ENCODE assay signal across 12 cellular contexts in the genomic region with DNA sequence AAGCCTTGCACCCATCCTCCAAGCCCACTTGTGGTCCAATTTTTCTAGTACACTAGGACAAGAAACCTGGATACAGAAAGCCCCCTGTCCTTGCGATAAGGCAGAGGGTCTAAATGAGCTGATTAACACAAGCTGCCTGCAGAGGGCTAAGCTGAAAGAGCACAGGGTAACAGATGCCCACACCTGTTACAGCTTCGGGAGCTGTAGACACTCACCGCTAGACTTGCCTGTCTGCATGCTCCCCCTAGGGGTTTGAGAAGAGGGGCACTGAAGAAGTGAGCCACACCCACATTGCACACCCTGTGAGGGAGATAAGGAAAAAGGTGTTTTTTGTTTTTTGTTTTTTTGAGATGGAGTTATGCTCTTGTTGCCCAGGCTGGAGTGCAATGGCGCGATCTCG.
DNase-seq lines count a peak whose midpoint lies in the region; ATAC-seq and TF ChIP-seq lines count a peak whose summit lies in the region.
"Had no signal": no experiment of that assay in that cellular context is flagged by ENCODE, and none has a peak within 500 bp of the region (broad histone marks: within the 10 kb centered on the region; RNA-seq: fewer than 3 reads in every experiment).

No MANE protein-coding gene starts in this region.

- H2BK15ac ChIP-seq in H9 (ENCODE audit: low read depth, low read length), result no peak overlapping the region

- H3K27ac ChIP-seq in DND-41 (ENCODE audit: low read length), result no peak overlapping the region
- no peak overlapping the region for H3K27ac ChIP-seq in H9 (ENCODE audit: insufficient read length, low read depth, low read length)
- H3K27ac ChIP-seq in upper lobe of left lung, result no peak overlapping the region
- H3K27ac ChIP-seq: left lung had no signal

- no peaks in the 10 kb centered on the region for H4K20me1 ChIP-seq in DND-41 (ENCODE audit: insufficient read depth, low read length)
- H4K20me1 ChIP-seq in H9 (ENCODE audit: control insufficient read depth, insufficient read depth, insufficient read length), result no peaks in the 10 kb centered on the region

- no peak overlapping the region for H4K5ac ChIP-seq in H9 (ENCODE audit: insufficient read length, low read depth, low read length)

- no peak for TF ChIP-seq EP300 in upper lobe of left lung (IDR thresholded peaks at IDR 0.05)

- no peak overlapping the region for H3K4me2 ChIP-seq in DND-41 (ENCODE audit: insufficient read depth, low read length)
- no peak overlapping the region for H3K4me2 ChIP-seq in H9 (ENCODE audit: insufficient read depth, insufficient read length, low read length)

- TF ChIP-seq POLR2A in upper lobe of left lung (IDR thresholded peaks at IDR 0.05), result no peak

- H2BK5ac ChIP-seq in H9 (ENCODE audit: insufficient read length, low read length), result no peak overlapping the region

- no peak overlapping the region for H3K4ac ChIP-seq in H9 (ENCODE audit: low read depth, low read length)

- no peak overlapping the region for H3K27ac Mint-ChIP-seq in H9

- no peak overlapping the region for H3T11ph ChIP-seq in H9 (ENCODE audit: low read length)

- H2BK120ac ChIP-seq in H9 (ENCODE audit: low read depth, low read length, poor library complexity, severe bottlenecking), result no peak overlapping the region

- WGBS in H9 (ENCODE audit: extremely low coverage, insufficient read length, low lambda C conversion rate), result no CpG with 5 or more reads among the region's 6 CpGs
- WGBS in upper lobe of left lung, 2 donors, result 62 to 73% methylated on average over 6 of the region's 6 CpGs

- no peaks in the 10 kb centered on the region; a peak in 1 of 7 replicates for H3K36me3 Mint-ChIP-seq in H9 (ENCODE audit: insufficient read depth in 1 of 3, low read depth in 3 of 3)

- H2AFZ ChIP-seq in DND-41 (ENCODE audit: low read depth, low read length) (no peak overlapping the region), H9 (ENCODE audit: low read length) (no peak overlapping the region)

- peak; percentile 26 for DNase-seq in DND-41
- DNase-seq in H9, result peak; percentile 79
- peak; percentile 49 for DNase-seq in NCI-H82 treated with DMSO at 0.1 percent for 48 hours (lab: John Stamatoyannopoulos, UW; ENCODE audit: unreplicated experiment)
- peak; percentile 50 for DNase-seq in iPS-NIHi11 (ENCODE audit: low spot score)
- no peak for DNase-seq in activated effector memory CD4-positive, alpha-beta T cell treated with anti-CD3 and anti-CD28 coated beads, Interleukin-2, amount 50 U/mL, for 16 hours
- DNase-seq in upper lobe of left lung, result no peak
- no peak for DNase-seq in activated CD4-positive, CD25-positive, alpha-beta regulatory T cell (lab: John Stamatoyannopoulos, UW)
- DNase-seq: cortex of kidney, KG1, left lung, T1000 had no signal

- no peaks in the 10 kb centered on the region for H3K79me1 ChIP-seq in H9 (ENCODE audit: insufficient read depth, low read depth, low read length, poor library complexity, severe bottlenecking)

- H2BK20ac ChIP-seq in H9 (ENCODE audit: low read depth, low read length, poor library complexity, severe bottlenecking), result no peak overlapping the region

- H4K8ac ChIP-seq in H9 (replicated peaks; ENCODE audit: insufficient read length, low read depth, low read length), result no peak overlapping the region

- H3K9me3 ChIP-seq in DND-41 (ENCODE audit: insufficient read depth, low read length, severe bottlenecking), result no peaks in the 10 kb centered on the region
- no peaks in the 10 kb centered on the region for H3K9me3 ChIP-seq in H9 (ENCODE audit: control insufficient read depth, low read depth, low read length)
- no peaks in the 10 kb centered on the region for H3K9me3 ChIP-seq in upper lobe of left lung
- H3K9me3 ChIP-seq: left lung had no signal

- H3K14ac ChIP-seq in H9 (ENCODE audit: insufficient read depth, low read length), result no peak overlapping the region

- H3K9ac ChIP-seq in DND-41 (ENCODE audit: low read depth, low read length) (no peak overlapping the region), H9 (ENCODE audit: extremely low read depth, insufficient read length, low read length) (no peak overlapping the region)

- H3K27me3 ChIP-seq in DND-41 (ENCODE audit: insufficient read depth, low read length, poor library complexity) (no peaks in the 10 kb centered on the region), H9 (ENCODE audit: insufficient read depth, low read length) (no peaks in the 10 kb centered on the region), upper lobe of left lung (no peaks in the 10 kb centered on the region)
- H3K27me3 ChIP-seq: left lung had no signal

- no peak overlapping the region for H4K91ac ChIP-seq in H9 (ENCODE audit: insufficient read length, low read depth, low read length)

- peak; percentile 75 for ATAC-seq in DND-41 (ENCODE audit: insufficient read depth, low read depth)
- ATAC-seq in HG03342 (IDR thresholded peaks at IDR 0.05; ENCODE audit: unreplicated experiment), result no peak
- ATAC-seq in upper lobe of left lung (ENCODE audit: low FRiP score in 2 of 2), result no peak
- ATAC-seq: left lung had no signal

- H3K27me3 Mint-ChIP-seq in H9 (ENCODE audit: low read depth), result peaks cover 77% of the 10 kb centered on the region

- H3K36me3 ChIP-seq in DND-41 (ENCODE audit: insufficient read depth, low read length), result no peaks in the 10 kb centered on the region
- no peaks in the 10 kb centered on the region for H3K36me3 ChIP-seq in upper lobe of left lung
- H3K36me3 ChIP-seq: left lung had no signal

- no peak overlapping the region for H3K23ac ChIP-seq in H9 (ENCODE audit: insufficient read length, low read depth, low read length)

- no peaks in the 10 kb centered on the region for H3K9me3 Mint-ChIP-seq in H9

- no peak overlapping the region for H3K56ac ChIP-seq in H9 (ENCODE audit: insufficient read length, low read depth, low read length)

- TF ChIP-seq CTCF in DND-41 (IDR thresholded peaks at IDR 0.05; ENCODE audit: borderline replicate concordance, extremely low read depth, low read length, poor library complexity, severe bottlenecking), result peak; percentile 51
- peak; percentile 78 for TF ChIP-seq CTCF in H9 (conservative IDR thresholded peaks at IDR 0.05)
- TF ChIP-seq CTCF in upper lobe of left lung (IDR thresholded peaks at IDR 0.05), result no peak

- no peak overlapping the region for H2AK5ac ChIP-seq in H9 (ENCODE audit: insufficient read length, low read length)

- no peak overlapping the region for H3K4me3 Mint-ChIP-seq in H9

- no peaks in the 10 kb centered on the region for H3K79me2 ChIP-seq in DND-41 (ENCODE audit: insufficient read depth, low read length)
- no peaks in the 10 kb centered on the region for H3K79me2 ChIP-seq in H9 (ENCODE audit: insufficient read depth, low read length)

- no peak overlapping the region for H3K18ac ChIP-seq in H9 (ENCODE audit: insufficient read length, low read depth, low read length)

- H3K23me2 ChIP-seq in H9 (ENCODE audit: insufficient read length, low read depth, low read length, poor library complexity, severe bottlenecking), result no peaks in the 10 kb centered on the region

- H3K4me1 Mint-ChIP-seq in H9, result peaks cover 6 to 7% of the 10 kb centered on the region in 2 experiments

- no peaks in the 10 kb centered on the region for H3K4me1 ChIP-seq in DND-41 (ENCODE audit: insufficient read depth, low read length)
- H3K4me1 ChIP-seq in H9 (ENCODE audit: insufficient read depth, low read length), result no peaks in the 10 kb centered on the region
- no peaks in the 10 kb centered on the region for H3K4me1 ChIP-seq in upper lobe of left lung
- H3K4me1 ChIP-seq: left lung had no signal

- no peak overlapping the region for H2BK12ac ChIP-seq in H9 (ENCODE audit: insufficient read length, low read depth, low read length)

- H3K4me3 ChIP-seq in DND-41 (ENCODE audit: low read depth in 1 of 2, low read length in 2 of 2) (no peak overlapping the region), upper lobe of left lung (no peak overlapping the region)
- H3K4me3 ChIP-seq: left lung had no signal

Comparison
In these comparisons a context has a peak if more than half of its experiments do, and no peak if none do; other contexts are left out.
1. DNase-seq: peak in DND-41 (single experiment), H9 (single experiment), NCI-H82 treated with DMSO at 0.1 percent for 48 hours (single experiment) and iPS-NIHi11 (single experiment); none in activated effector memory CD4-positive, alpha-beta T cell treated with anti-CD3 and anti-CD28 coated beads, Interleukin-2, amount 50 U/mL, for 16 hours (single experiment), upper lobe of left lung (0 of 2) and activated CD4-positive, CD25-positive, alpha-beta regulatory T cell (0 of 4).
2. CTCF ChIP-seq: peak in DND-41 (single experiment) and H9 (single experiment); none in upper lobe of left lung (0 of 6).